10 cellular contexts compared by ENCODE assay signal in the genomic region with DNA sequence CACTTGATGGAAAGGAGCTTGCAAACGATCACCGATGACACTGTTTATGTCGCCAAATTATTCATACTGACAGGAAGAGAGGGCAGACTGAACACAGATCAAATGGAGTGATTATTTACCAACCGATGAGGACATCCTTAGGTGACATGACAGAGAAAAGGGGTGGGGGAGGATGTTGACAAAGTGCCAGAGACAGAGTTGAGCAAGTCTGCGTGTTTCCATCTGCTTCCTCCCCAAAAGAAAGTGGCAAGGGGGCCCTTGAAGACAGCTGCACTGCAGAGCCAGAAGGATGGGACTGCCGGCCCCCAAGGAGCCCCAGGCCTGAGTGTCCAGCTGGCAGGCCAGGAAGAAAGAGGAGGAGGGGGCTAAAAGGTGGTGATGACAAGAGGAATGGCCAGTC.
A peak's percentile ranks its signal among the peaks of the same experiment; 100 is the strongest.
DNase-seq lines count a peak whose midpoint lies in the region; ATAC-seq and TF ChIP-seq lines count a peak whose summit lies in the region.
"Had no signal": no experiment of that assay in that cellular context is flagged by ENCODE, and none has a peak within 500 bp of the region (broad histone marks: within the 10 kb centered on the region; RNA-seq: fewer than 3 reads in every experiment).

No MANE protein-coding gene starts in this region.

- TF ChIP-seq EP300 in gastroesophageal sphincter (IDR thresholded peaks at IDR 0.05): no peak

- TF ChIP-seq POLR2A in gastroesophageal sphincter (IDR thresholded peaks at IDR 0.05): no peak

- peak; percentile 3 to 14 for DNase-seq in activated CD4-positive, alpha-beta T cell treated with anti-CD3 and anti-CD28 coated beads for 4 hours
- no peak for DNase-seq in activated CD4-positive, alpha-beta T cell treated with anti-CD3 and anti-CD28 coated beads, Interleukin-2, amount 50 U/mL, for 4 hours
- peak; percentile 83 for DNase-seq in NCI-H345 (lab: John Stamatoyannopoulos, UW)
- peak; percentile 5 to 26 for DNase-seq in activated CD4-positive, alpha-beta T cell treated with anti-CD3 and anti-CD28 coated beads, Interleukin-2, amount 50 U/mL, for 48 hours
- DNase-seq in naive thymus-derived CD8-positive, alpha-beta T cell: peak in 4 of 10 donors; percentile 14 to 68 (median 58)
- no peak for DNase-seq in immature natural killer cell
- DNase-seq: ovary had no signal

- peaks cover 10 to 25% (median 15%) of the 10 kb centered on the region in 5 donors for H3K27me3 Mint-ChIP-seq in naive thymus-derived CD8-positive, alpha-beta T cell
- peaks cover 2 to 27% (median 6%) of the 10 kb centered on the region in 3 donors for H3K27me3 Mint-ChIP-seq in immature natural killer cell (ENCODE audit: low read depth in 3 of 3)

- no peaks in the 10 kb centered on the region for H3K9me3 Mint-ChIP-seq in naive thymus-derived CD8-positive, alpha-beta T cell
- no peaks in the 10 kb centered on the region for H3K9me3 Mint-ChIP-seq in immature natural killer cell

- H3K9me3 ChIP-seq in gastroesophageal sphincter: peaks cover 0 to 11% (median 0%) of the 10 kb centered on the region in 3 donors
- H3K9me3 ChIP-seq: ovary had no signal

- no peaks in the 10 kb centered on the region for H3K4me1 ChIP-seq in gastroesophageal sphincter

- no peak overlapping the region for H3K4me3 ChIP-seq in gastroesophageal sphincter
- H3K4me3 ChIP-seq: ovary had no signal

- peaks cover 9 to 15% (median 12%) of the 10 kb centered on the region in 4 donors for H3K4me1 Mint-ChIP-seq in naive thymus-derived CD8-positive, alpha-beta T cell
- no peaks in the 10 kb centered on the region for H3K4me1 Mint-ChIP-seq in immature natural killer cell

- H3K27me3 ChIP-seq in gastroesophageal sphincter: peaks cover 76% of the 10 kb centered on the region
- H3K27me3 ChIP-seq: ovary had no signal

- H3K36me3 Mint-ChIP-seq in naive thymus-derived CD8-positive, alpha-beta T cell: no peaks in the 10 kb centered on the region
- H3K36me3 Mint-ChIP-seq in immature natural killer cell: no peaks in the 10 kb centered on the region

- H3K27ac Mint-ChIP-seq in naive thymus-derived CD8-positive, alpha-beta T cell: peak overlapping the region in 7 of 10 donors; percentile 48 to 87 (median 78)
- no peak overlapping the region for H3K27ac Mint-ChIP-seq in immature natural killer cell

- H3K36me3 ChIP-seq in gastroesophageal sphincter: no peaks in the 10 kb centered on the region
- H3K36me3 ChIP-seq: ovary had no signal

- POLR2A ChIA-PET in naive thymus-derived CD8-positive, alpha-beta T cell (lab: Charles Lee): interaction anchor here (0.7 kb wide), 1 partner anchor 437 kb away, joined by 4 read pairs; no protein-coding TSS in a partner anchor

- H3K27ac ChIP-seq in gastroesophageal sphincter: no peak overlapping the region
- H3K27ac ChIP-seq: ovary had no signal

- peak overlapping the region in 5 of 10 donors; percentile 17 to 56 (median 28) for H3K4me3 Mint-ChIP-seq in naive thymus-derived CD8-positive, alpha-beta T cell
- no peak overlapping the region for H3K4me3 Mint-ChIP-seq in immature natural killer cell

- TF ChIP-seq CTCF in gastroesophageal sphincter (IDR thresholded peaks at IDR 0.05): no peak

- 0 to 13% methylated on average over 2 to 4 of the region's 6 CpGs for WGBS in gastroesophageal sphincter (ENCODE audit: low coverage in 1 of 2), 2 donors

- peak; percentile 69 for ATAC-seq in naive thymus-derived CD8-positive, alpha-beta T cell
- ATAC-seq in GM21529 (IDR thresholded peaks at IDR 0.05; ENCODE audit: unreplicated experiment) (no peak), gastroesophageal sphincter (no peak)
- ATAC-seq: left lobe of liver had no signal

Comparison
In these comparisons a context has a peak if more than half of its experiments do, and no peak if none do; other contexts are left out.
1. DNase-seq: peak in activated CD4-positive, alpha-beta T cell treated with anti-CD3 and anti-CD28 coated beads for 4 hours (2 of 2), NCI-H345 (single experiment) and activated CD4-positive, alpha-beta T cell treated with anti-CD3 and anti-CD28 coated beads, Interleukin-2, amount 50 U/mL, for 48 hours (2 of 2); none in activated CD4-positive, alpha-beta T cell treated with anti-CD3 and anti-CD28 coated beads, Interleukin-2, amount 50 U/mL, for 4 hours (0 of 2) and immature natural killer cell (0 of 3).
2. ATAC-seq: peak in naive thymus-derived CD8-positive, alpha-beta T cell (2 of 2); none in GM21529 (single experiment) and gastroesophageal sphincter (single experiment).
3. H3K27ac Mint-ChIP-seq: peak in naive thymus-derived CD8-positive, alpha-beta T cell (7 of 10); none in immature natural killer cell (0 of 6).